24 cellular contexts compared by ENCODE assay signal in the genomic region with DNA sequence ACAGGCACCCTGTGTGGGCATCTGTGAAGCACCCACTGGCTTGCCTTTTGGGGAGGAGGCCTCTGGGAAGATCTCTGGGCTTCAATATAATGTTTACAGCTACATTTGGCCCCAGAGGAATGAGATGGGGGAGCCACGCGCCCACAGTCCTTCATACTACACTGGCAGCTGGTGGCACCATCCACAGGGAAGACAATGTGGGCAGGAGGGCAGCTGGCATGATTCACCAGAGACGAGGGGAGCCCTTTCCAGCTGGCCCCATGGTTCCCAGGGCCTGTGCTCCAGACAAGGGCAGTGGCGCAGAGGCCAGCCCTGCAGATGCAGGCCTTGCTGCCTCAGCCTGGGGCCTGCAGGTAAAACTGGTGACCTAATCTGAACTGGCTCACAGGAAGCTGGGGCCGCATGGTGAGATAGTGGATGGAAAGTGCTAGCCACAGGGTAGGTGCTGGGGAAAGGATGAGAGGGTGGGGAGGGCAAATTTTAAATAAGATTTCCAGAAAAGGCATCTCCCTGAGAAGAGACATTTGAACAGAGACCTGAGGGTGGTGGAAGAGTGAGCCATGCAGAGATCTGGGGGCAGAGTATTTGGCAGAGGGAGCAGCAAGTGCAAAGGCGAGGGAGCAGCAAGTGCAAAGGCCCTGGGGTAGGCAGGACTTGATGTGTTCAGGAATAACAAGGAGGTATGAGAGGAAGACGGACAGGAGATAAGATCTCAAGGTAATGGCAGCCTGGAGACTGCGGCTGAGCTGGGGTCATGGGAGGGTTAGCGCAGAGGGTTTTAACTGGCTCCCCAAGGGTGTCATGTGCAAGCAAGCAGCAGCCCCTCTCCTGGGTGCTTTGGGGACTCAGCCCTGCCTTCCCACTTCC. TPM values are rescaled to one million over a fixed set of nuclear protein-coding genes. Genes with fewer than 3 reads are reported as not detected.
"Had no signal": no experiment of that assay in that cellular context is flagged by ENCODE, and none has a peak within 500 bp of the region (broad histone marks: within the 10 kb centered on the region; RNA-seq: fewer than 3 reads in every experiment).

No MANE protein-coding gene starts in this region.

- H3K27ac ChIP-seq: brain microvascular endothelial cell had no signal

- H3K27ac Mint-ChIP-seq: activated B cell treated with CpG ODN at 0.5 μM for 24 hours; activated CD4-positive, alpha-beta T cell treated with anti-CD3 and anti-CD28 coated beads, Interleukin-2, amount 10 ng/mL, durations not matched to agents 24 days and 14 days; activated CD8-positive, alpha-beta memory T cell treated with anti-CD3 and anti-CD28 coated beads, Interleukin-2, amount 10 ng/mL, durations not matched to agents 7 days and 5 days; activated naive CD4-positive, alpha-beta T cell treated with anti-CD3 and anti-CD28 coated beads, Interleukin-2, amount 50 U/mL, for 72 hours; activated T-cell treated with anti-CD3 and anti-CD28 coated beads, Interleukin-2, amount 50 U/mL, for 24 hours; T-helper 17 cell had no signal

- H3K27me3 ChIP-seq: brain microvascular endothelial cell, MG63 had no signal

- H3K9me3 ChIP-seq: MG63 had no signal

- ATAC-seq: activated CD8-positive, alpha-beta memory T cell treated with anti-CD3 and anti-CD28 coated beads, Interleukin-2, amount 10 ng/mL, durations not matched to agents 7 days and 5 days; activated naive CD4-positive, alpha-beta T cell treated with anti-CD3 and anti-CD28 coated beads, Interleukin-2, amount 50 U/mL, for 72 hours; T-helper 17 cell had no signal

- H3K4me1 Mint-ChIP-seq: activated CD4-positive, alpha-beta T cell treated with anti-CD3 and anti-CD28 coated beads, Interleukin-2, amount 10 ng/mL, durations not matched to agents 24 days and 14 days; activated CD8-positive, alpha-beta memory T cell treated with anti-CD3 and anti-CD28 coated beads, Interleukin-2, amount 10 ng/mL, durations not matched to agents 7 days and 5 days had no signal

- H3K4me3 Mint-ChIP-seq: activated B cell treated with CpG ODN at 0.5 μM for 24 hours; activated CD4-positive, alpha-beta T cell treated with anti-CD3 and anti-CD28 coated beads, Interleukin-2, amount 10 ng/mL, durations not matched to agents 24 days and 14 days; activated CD8-positive, alpha-beta memory T cell treated with anti-CD3 and anti-CD28 coated beads, Interleukin-2, amount 10 ng/mL, durations not matched to agents 7 days and 5 days; activated T-cell treated with anti-CD3 and anti-CD28 coated beads, Interleukin-2, amount 50 U/mL, for 24 hours; T-helper 17 cell had no signal

- H3K27me3 Mint-ChIP-seq: activated CD4-positive, alpha-beta T cell treated with anti-CD3 and anti-CD28 coated beads, Interleukin-2, amount 10 ng/mL, durations not matched to agents 24 days and 14 days had no signal

- H3K36me3 Mint-ChIP-seq: activated CD8-positive, alpha-beta memory T cell treated with anti-CD3 and anti-CD28 coated beads, Interleukin-2, amount 10 ng/mL, durations not matched to agents 7 days and 5 days; activated naive CD4-positive, alpha-beta T cell treated with anti-CD3 and anti-CD28 coated beads, Interleukin-2, amount 50 U/mL, for 72 hours had no signal

- H3K36me3 ChIP-seq: brain microvascular endothelial cell, MG63 had no signal

- DNase-seq: activated B cell treated with CpG ODN at 0.5 μM for 24 hours; activated CD4-positive, alpha-beta T cell treated with anti-CD3 and anti-CD28 coated beads for 1 hour; activated CD4-positive, alpha-beta T cell treated with anti-CD3 and anti-CD28 coated beads, Interleukin-2, amount 10 ng/mL, durations not matched to agents 24 days and 14 days; activated CD4-positive, alpha-beta T cell treated with anti-CD3 and anti-CD28 coated beads, Interleukin-2, amount 50 U/mL, for 48 hours; activated CD8-positive, alpha-beta memory T cell treated with anti-CD3 and anti-CD28 coated beads, Interleukin-2, amount 10 ng/mL, durations not matched to agents 7 days and 5 days; activated effector memory CD4-positive, alpha-beta T cell treated with anti-CD3 and anti-CD28 coated beads, Interleukin-2, amount 50 U/mL, for 16 hours; activated naive CD4-positive, alpha-beta T cell treated with Interleukin-2 at 50 U/mL for 16 hours; activated T-cell treated with anti-CD3 and anti-CD28 coated beads, Interleukin-2, amount 50 U/mL, for 24 hours; brain microvascular endothelial cell; MG63; NCI-H1105; NCI-H1436; NCI-H1694 treated with DMSO at 0.1 percent for 48 hours; NCI-H2029 treated with DMSO at 0.1 percent for 48 hours; NCI-H345; NCI-H510A; NCI-H526 treated with DMSO at 0.1 percent for 48 hours; NCI-H82; NK-92 treated with Interleukin-12 subunit alpha and Interleukin-12 subunit beta, amount 100 ng/mL, for 24 hours; OCI-M1; SHP77 treated with DMSO at 0.1 percent for 48 hours; T-helper 17 cell; T1000 had no signal

- H3K9me3 Mint-ChIP-seq: activated B cell treated with CpG ODN at 0.5 μM for 24 hours; activated CD4-positive, alpha-beta T cell treated with anti-CD3 and anti-CD28 coated beads, Interleukin-2, amount 10 ng/mL, durations not matched to agents 24 days and 14 days; activated naive CD4-positive, alpha-beta T cell treated with anti-CD3 and anti-CD28 coated beads, Interleukin-2, amount 50 U/mL, for 72 hours; activated T-cell treated with anti-CD3 and anti-CD28 coated beads, Interleukin-2, amount 50 U/mL, for 24 hours had no signal

- H3K4me3 ChIP-seq: MG63 had no signal

RNA-seq across cellular contexts. Expression of a gene that starts 12.1 kb away (rescaled TPM):
- total RNA-seq: activated B cell treated with CpG ODN at 0.5 μM for 24 hours; activated CD4-positive, alpha-beta T cell treated with anti-CD3 and anti-CD28 coated beads, Interleukin-2, amount 10 ng/mL, durations not matched to agents 24 days and 14 days; activated CD8-positive, alpha-beta memory T cell treated with anti-CD3 and anti-CD28 coated beads, Interleukin-2, amount 10 ng/mL, durations not matched to agents 7 days and 5 days; activated naive CD4-positive, alpha-beta T cell treated with anti-CD3 and anti-CD28 coated beads, Interleukin-2, amount 50 U/mL, for 72 hours had no signal
